ENCODE assay signal across 19 cellular contexts in the genomic region with DNA sequence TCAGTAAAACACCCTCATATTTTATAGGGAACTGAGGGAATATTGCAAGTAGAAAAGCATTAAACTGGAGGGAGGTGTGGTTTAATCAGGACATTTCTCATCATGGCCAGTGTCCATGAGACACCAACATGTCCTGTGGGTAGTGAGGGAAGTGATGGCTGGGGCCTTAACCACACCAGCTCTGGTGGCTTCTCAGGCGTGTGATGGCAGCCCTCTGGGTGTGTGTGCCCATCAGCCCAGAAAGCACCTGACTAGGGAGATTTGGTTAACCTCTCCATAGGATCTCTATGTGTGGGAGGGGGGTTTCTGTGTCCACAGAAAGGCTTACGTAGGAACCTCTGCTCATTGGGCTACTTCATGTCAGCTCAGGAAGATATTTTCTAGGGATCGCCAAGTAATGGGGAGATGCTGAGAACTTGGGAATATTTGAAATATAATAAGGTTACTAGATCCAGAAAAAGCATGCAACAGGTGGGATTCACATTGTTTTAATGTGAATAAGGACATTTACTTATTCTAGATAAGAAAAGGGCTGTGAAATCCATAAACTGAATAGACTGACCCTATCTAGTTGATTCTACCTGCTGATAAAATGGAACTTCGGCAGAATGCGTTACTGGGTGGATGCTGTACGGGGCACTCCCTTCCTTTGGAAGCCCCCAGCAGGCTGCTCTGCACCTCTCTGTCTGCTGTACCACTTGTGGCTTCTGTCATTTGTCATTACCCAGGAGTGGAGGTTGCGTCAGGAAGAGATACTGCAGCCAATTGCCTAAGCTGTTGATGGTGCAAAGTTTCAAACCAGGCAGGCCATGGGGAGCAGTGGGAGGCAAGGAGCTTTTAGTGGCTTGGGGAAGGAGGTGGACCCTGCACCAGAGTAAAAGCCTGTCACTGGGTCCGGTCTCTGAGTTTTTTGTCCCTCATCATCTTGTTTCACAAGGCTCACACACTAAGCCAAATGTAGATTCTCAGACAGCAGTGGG. TPM values are rescaled to one million over a fixed set of nuclear protein-coding genes. Genes with fewer than 3 reads are reported as not detected.
A peak's percentile ranks its signal among the peaks of the same experiment; 100 is the strongest.
DNase-seq lines count a peak whose midpoint lies in the region; ATAC-seq and TF ChIP-seq lines count a peak whose summit lies in the region.
"Had no signal": no experiment of that assay in that cellular context is flagged by ENCODE, and none has a peak within 500 bp of the region (broad histone marks: within the 10 kb centered on the region; RNA-seq: fewer than 3 reads in every experiment).

No MANE protein-coding gene starts in this region.

- H3K27ac Mint-ChIP-seq in activated naive CD4-positive, alpha-beta T cell treated with anti-CD3 and anti-CD28 coated beads, Interleukin-2, amount 50 U/mL, for 24 hours, result peak overlapping the region; percentile 8
- H3K27ac Mint-ChIP-seq: CD8-positive, alpha-beta T cell had no signal

- no peak for TF ChIP-seq CTCF in NB4 (IDR thresholded peaks at IDR 0.05; ENCODE audit: low read depth, low read length)

- peaks cover 15% of the 10 kb centered on the region for H3K36me3 Mint-ChIP-seq in activated naive CD4-positive, alpha-beta T cell treated with anti-CD3 and anti-CD28 coated beads, Interleukin-2, amount 50 U/mL, for 24 hours

- no peak for ATAC-seq in left lobe of liver
- ATAC-seq: CD8-positive, alpha-beta T cell had no signal

- no peaks in the 10 kb centered on the region for H3K9me3 Mint-ChIP-seq in activated naive CD4-positive, alpha-beta T cell treated with anti-CD3 and anti-CD28 coated beads, Interleukin-2, amount 50 U/mL, for 24 hours
- H3K9me3 Mint-ChIP-seq: CD8-positive, alpha-beta T cell had no signal

- TF ChIP-seq POLR2A in NB4 (IDR thresholded peaks at IDR 0.05; ENCODE audit: extremely low read depth, insufficient read length), result no peak

- H3K4me1 Mint-ChIP-seq in activated naive CD4-positive, alpha-beta T cell treated with anti-CD3 and anti-CD28 coated beads, Interleukin-2, amount 50 U/mL, for 24 hours, result peaks cover 8% of the 10 kb centered on the region

- no peaks in the 10 kb centered on the region for H3K27me3 Mint-ChIP-seq in activated naive CD4-positive, alpha-beta T cell treated with anti-CD3 and anti-CD28 coated beads, Interleukin-2, amount 50 U/mL, for 24 hours

- H3K4me3 ChIP-seq in NB4 (ENCODE audit: low read depth, low read length), result no peak overlapping the region
- H3K4me3 ChIP-seq: BLaER1, HAP-1 had no signal

- no peak for DNase-seq in activated naive CD4-positive, alpha-beta T cell treated with anti-CD3 and anti-CD28 coated beads, Interleukin-2, amount 50 U/mL, for 16 hours
- DNase-seq in NB4 (ENCODE audit: low read depth) (peak; percentile 27), left lobe of liver (ENCODE audit: low spot score) (peak; percentile 40), substantia nigra (lab: John Stamatoyannopoulos, UW) (no peak), NCI-H1048 (lab: John Stamatoyannopoulos, UW) (no peak), COLO829 (ENCODE audit: low spot score) (no peak)
- no peak for DNase-seq in stimulated activated CD4-positive, alpha-beta T cell treated with anti-CD3 and anti-CD28 coated beads, Interleukin-12 subunit alpha, Interleukin-12 subunit beta, amount 100 ng/mL, for 4 hours
- DNase-seq: CD8-positive, alpha-beta T cell; DND-41; IMR-90; MV-4-11; NCI-H1436; NCI-H2029 treated with DMSO at 0.1 percent for 48 hours; NCI-H2171 treated with DMSO at 0.1 percent for 48 hours; NCI-H446 treated with DMSO at 0.1 percent for 48 hours; OCI-M1 had no signal

- no peak overlapping the region for H3K4me3 Mint-ChIP-seq in activated naive CD4-positive, alpha-beta T cell treated with anti-CD3 and anti-CD28 coated beads, Interleukin-2, amount 50 U/mL, for 24 hours
- H3K4me3 Mint-ChIP-seq: CD8-positive, alpha-beta T cell had no signal

- peak overlapping the region; percentile 62 for H3K27ac ChIP-seq in substantia nigra (ENCODE audit: low read depth, low read length, poor library complexity, severe bottlenecking)
- H3K27ac ChIP-seq: BLaER1 had no signal

RNA-seq across cellular contexts. Expression of a gene that starts 21.5 kb away (rescaled TPM):
- total RNA-seq in left lobe of liver, result 35.9 TPM

Comparison
In these comparisons a context has a peak if more than half of its experiments do, and no peak if none do; other contexts are left out.
1. DNase-seq: peak in NB4 (single experiment) and left lobe of liver (single experiment); none in activated naive CD4-positive, alpha-beta T cell treated with anti-CD3 and anti-CD28 coated beads, Interleukin-2, amount 50 U/mL, for 16 hours (single experiment), substantia nigra (0 of 49), stimulated activated CD4-positive, alpha-beta T cell treated with anti-CD3 and anti-CD28 coated beads, Interleukin-12 subunit alpha, Interleukin-12 subunit beta, amount 100 ng/mL, for 4 hours (single experiment), NCI-H1048 (single experiment) and COLO829 (single experiment).